7 cellular contexts compared by ENCODE assay signal in the genomic region with DNA sequence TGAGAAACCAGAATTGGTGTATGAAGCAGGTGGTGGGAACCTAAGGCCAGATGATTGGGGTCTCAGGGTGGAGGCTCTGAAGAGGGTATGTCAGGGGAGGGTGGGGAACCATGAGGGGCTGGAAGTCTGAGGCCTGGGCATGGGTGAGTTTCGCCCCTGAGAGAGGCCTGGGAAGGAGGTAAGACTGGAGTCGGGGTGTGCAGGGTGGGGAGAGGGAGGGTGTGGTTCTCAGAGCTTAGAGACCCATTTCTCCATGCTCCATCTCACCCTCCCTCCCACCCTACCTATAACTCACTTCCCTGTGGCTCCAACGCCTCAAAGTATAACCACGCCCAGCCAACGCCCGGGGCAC. TPM values are rescaled to one million over a fixed set of nuclear protein-coding genes. Genes with fewer than 3 reads are reported as not detected.
DNase-seq lines count a peak whose midpoint lies in the region; ATAC-seq and TF ChIP-seq lines count a peak whose summit lies in the region.
"Had no signal": no experiment of that assay in that cellular context is flagged by ENCODE, and none has a peak within 500 bp of the region (broad histone marks: within the 10 kb centered on the region; RNA-seq: fewer than 3 reads in every experiment).

No MANE protein-coding gene starts in this region.

- CTCF ChIA-PET in activated naive CD4-positive, alpha-beta T cell treated with anti-CD3 and anti-CD28 coated beads for 36 hours (lab: Charles Lee) = interaction anchor here (1.1 kb wide), 1 partner anchor 42 kb away, joined by 3 read pairs; no protein-coding TSS in a partner anchor

- no peaks in the 10 kb centered on the region for H3K9me3 Mint-ChIP-seq in activated naive CD4-positive, alpha-beta T cell treated with anti-CD3 and anti-CD28 coated beads for 36 hours

- WGBS in thymus = 17% methylated on average over 6 of the region's 6 CpGs

- peaks cover 10% of the 10 kb centered on the region for H3K4me1 ChIP-seq in thymus (ENCODE audit: control insufficient read depth, insufficient read depth, low read length)

- no peak overlapping the region for H3K27ac Mint-ChIP-seq in activated naive CD4-positive, alpha-beta T cell treated with anti-CD3 and anti-CD28 coated beads for 36 hours

- H3K4me1 Mint-ChIP-seq in activated naive CD4-positive, alpha-beta T cell treated with anti-CD3 and anti-CD28 coated beads for 36 hours (ENCODE audit: low read depth) = peaks cover 23% of the 10 kb centered on the region

- H3K36me3 ChIP-seq in thymus (ENCODE audit: control insufficient read depth, insufficient read depth) = no peaks in the 10 kb centered on the region
- H3K36me3 ChIP-seq: right atrium auricular region had no signal

- no peak for TF ChIP-seq CTCF in coronary artery (IDR thresholded peaks at IDR 0.05)

- peak overlapping the region; percentile 81 for H3K4me3 Mint-ChIP-seq in activated naive CD4-positive, alpha-beta T cell treated with anti-CD3 and anti-CD28 coated beads for 36 hours

- no peak for DNase-seq in activated naive CD4-positive, alpha-beta T cell treated with anti-CD3 and anti-CD28 coated beads for 36 hours
- no peak for DNase-seq in activated naive CD4-positive, alpha-beta T cell treated with anti-CD3 and anti-CD28 coated beads, Interleukin-2, amount 50 U/mL, for 16 hours
- DNase-seq in coronary artery (ENCODE audit: low spot score) (peak; percentile 68), G401 (ENCODE audit: low spot score) (no peak)

- H3K4me3 ChIP-seq in coronary artery (peak overlapping the region; percentile 78), thymus (ENCODE audit: low read length) (peak overlapping the region; percentile 8)

- H3K27ac ChIP-seq in coronary artery (peak overlapping the region; percentile 57 to 86), thymus (ENCODE audit: low read depth) (peak overlapping the region; percentile 20)

- no peaks in the 10 kb centered on the region for H3K36me3 Mint-ChIP-seq in activated naive CD4-positive, alpha-beta T cell treated with anti-CD3 and anti-CD28 coated beads for 36 hours (ENCODE audit: low read depth)

- intact Hi-C loops in activated naive CD4-positive, alpha-beta T cell treated with anti-CD3 and anti-CD28 coated beads for 36 hours (cut with micrococcal nuclease) = loop anchor here (1.0 to 2.0 kb wide), 11 partner anchors 47 to 684 kb away; a partner anchor contains a TSS

- ATAC-seq in GM21526 (IDR thresholded peaks at IDR 0.05; ENCODE audit: low FRiP score, unreplicated experiment) = no peak

- in situ Hi-C loops in G401 (cut with HindIII; ENCODE audit: low sequenced_read_pairs) = no loop called here

- H3K27me3 Mint-ChIP-seq in activated naive CD4-positive, alpha-beta T cell treated with anti-CD3 and anti-CD28 coated beads for 36 hours (ENCODE audit: low read depth) = no peaks in the 10 kb centered on the region

- no peaks in the 10 kb centered on the region for H3K9me3 ChIP-seq in thymus (ENCODE audit: control insufficient read depth)
- H3K9me3 ChIP-seq: right atrium auricular region had no signal

- no peaks in the 10 kb centered on the region for H3K27me3 ChIP-seq in thymus (ENCODE audit: control insufficient read depth, insufficient read depth)
- H3K27me3 ChIP-seq: right atrium auricular region had no signal

RNA-seq across cellular contexts. Expression of a gene that starts 1.0 kb away (rescaled TPM):
- total RNA-seq in activated naive CD4-positive, alpha-beta T cell treated with anti-CD3 and anti-CD28 coated beads for 36 hours = 10 to 100 TPM in 1 of 2 experiments, 1 to 10 TPM in 1; 8.9 to 12.0 TPM
- 4.0 TPM for polyA plus RNA-seq in thymus
- total RNA-seq in G401 (2014; rRNA removed; shearing (Covaris generic)) = 5.0 and 8.3 TPM in 2 replicates

RNA-seq across cellular contexts. Expression of a gene that starts 23.1 kb away (rescaled TPM):
- under 1 TPM; 0.21 to 0.40 TPM for total RNA-seq in activated naive CD4-positive, alpha-beta T cell treated with anti-CD3 and anti-CD28 coated beads for 36 hours
- 0.96 TPM for polyA plus RNA-seq in thymus
- 2.5 and 4.1 TPM in 2 replicates for total RNA-seq in G401 (2014; rRNA removed; shearing (Covaris generic))

RNA-seq across cellular contexts. Expression of a gene that starts 29.2 kb away (rescaled TPM):
- not detected for total RNA-seq in activated naive CD4-positive, alpha-beta T cell treated with anti-CD3 and anti-CD28 coated beads for 36 hours
- 17.9 TPM for polyA plus RNA-seq in thymus
- 148 and 169 TPM in 2 replicates for total RNA-seq in G401 (2014; rRNA removed; shearing (Covaris generic))

RNA-seq across cellular contexts. Expression of a gene that starts 47.2 kb away (rescaled TPM):
- total RNA-seq in activated naive CD4-positive, alpha-beta T cell treated with anti-CD3 and anti-CD28 coated beads for 36 hours = 10 to 100 TPM; 62.9 to 68.5 TPM
- 104 TPM for polyA plus RNA-seq in thymus
- total RNA-seq in G401 (2014; rRNA removed; shearing (Covaris generic)) = 50.0 and 100 TPM in 2 replicates

RNA-seq across cellular contexts. Expression of a gene that starts 47.7 kb away (rescaled TPM):
- 1 to 10 TPM; 4.0 to 4.2 TPM for total RNA-seq in activated naive CD4-positive, alpha-beta T cell treated with anti-CD3 and anti-CD28 coated beads for 36 hours
- 9.7 TPM for polyA plus RNA-seq in thymus
- total RNA-seq in G401 (2014; rRNA removed; shearing (Covaris generic)) = 2.1 and 2.7 TPM in 2 replicates

Comparison
In these comparisons a context has a peak if more than half of its experiments do, and no peak if none do; other contexts are left out.
1. RNA of a gene that starts 29.2 kb away (total RNA-seq): 148 to 169 TPM in G401; not detected in activated naive CD4-positive, alpha-beta T cell treated with anti-CD3 and anti-CD28 coated beads for 36 hours; every median in the first group is over 100 times any median in the second.